9 cellular contexts compared by ENCODE assay signal in the genomic region with DNA sequence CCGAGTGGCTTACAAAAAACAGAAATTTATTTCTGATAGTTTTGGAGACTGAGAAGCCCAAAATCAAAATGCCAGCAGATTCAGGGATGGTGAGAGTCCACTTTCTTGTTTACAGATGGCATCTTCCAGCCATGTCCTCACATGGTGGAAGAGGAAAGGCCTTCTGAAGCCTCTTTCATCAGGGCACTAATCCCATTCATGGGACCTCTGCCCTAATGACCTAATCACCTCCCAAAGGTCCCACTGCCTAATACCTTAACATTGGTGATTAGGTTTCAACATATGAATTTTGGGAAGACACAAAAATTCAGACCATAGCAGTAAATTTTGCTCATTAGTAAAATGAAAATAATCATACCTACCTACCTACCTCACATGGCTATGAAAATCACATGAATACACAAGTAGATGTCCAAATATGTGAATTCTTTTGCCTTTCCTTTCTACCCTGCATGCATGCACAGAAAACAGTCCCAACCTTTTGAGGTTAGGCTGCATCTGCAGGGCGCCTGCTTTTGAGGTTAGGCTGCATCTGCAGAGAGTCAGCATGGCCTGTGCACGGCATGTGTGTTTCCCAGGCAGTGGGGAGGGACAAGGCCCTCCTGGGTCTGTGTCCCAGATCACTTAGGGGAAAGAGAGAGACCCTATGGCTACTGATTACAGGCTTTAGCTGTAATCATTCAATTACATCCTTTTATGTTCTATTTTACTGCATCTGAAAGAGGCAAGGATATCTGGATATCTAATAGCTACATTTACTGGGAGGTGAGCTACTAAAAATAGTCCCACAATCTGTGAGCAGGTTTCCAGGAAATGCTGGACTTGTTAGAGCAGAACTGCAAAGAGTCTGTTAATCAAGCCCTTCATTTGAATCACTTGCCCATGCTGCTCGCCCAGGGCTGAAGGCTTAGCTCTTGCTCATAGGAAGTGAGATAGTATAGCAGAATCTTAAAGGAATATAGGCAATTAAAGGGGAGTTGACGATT.
DNase-seq lines count a peak whose midpoint lies in the region; ATAC-seq, FAIRE-seq and TF ChIP-seq lines count a peak whose summit lies in the region.
"Had no signal": no experiment of that assay in that cellular context is flagged by ENCODE, and none has a peak within 500 bp of the region (broad histone marks: within the 10 kb centered on the region; RNA-seq: fewer than 3 reads in every experiment).

No MANE protein-coding gene starts in this region.

- no peak overlapping the region for H3K4me3 ChIP-seq in MG63
- H3K4me3 ChIP-seq in left lung: no peak overlapping the region

- H3K36me3 ChIP-seq in MG63 (no peaks in the 10 kb centered on the region), left lung (no peaks in the 10 kb centered on the region)

- intact Hi-C loops in left lung (cut with DNase I): no loop called here

- H3K9me3 ChIP-seq in MG63: no peaks in the 10 kb centered on the region
- H3K9me3 ChIP-seq in left lung: no peaks in the 10 kb centered on the region

- TF ChIP-seq CTCF in left lung (IDR thresholded peaks at IDR 0.05): no peak

- H3K4me1 ChIP-seq in left lung: no peaks in the 10 kb centered on the region

- DNase-seq in EH (ENCODE audit: low read depth) (peak; percentile 75), MG63 (peak; percentile 21), amniotic epithelial cell (ENCODE audit: low read depth) (peak; percentile 52), kidney tubule cell (ENCODE audit: low spot score) (peak; percentile 87), NCI-H1105 (lab: John Stamatoyannopoulos, UW) (no peak), left lung (no peak), iPS-NIHi7 (ENCODE audit: extremely low spot score) (no peak), GM19239 (ENCODE audit: insufficient read length, low spot score) (no peak)
- DNase-seq: activated CD4-positive, alpha-beta memory T cell treated with anti-CD3 and anti-CD28 coated beads for 36 hours had no signal

- H3K27me3 ChIP-seq in MG63: no peaks in the 10 kb centered on the region
- no peaks in the 10 kb centered on the region for H3K27me3 ChIP-seq in left lung

- ATAC-seq in left lung: no peak

- no peak for FAIRE-seq in GM19239 (lab: Jason Lieb, UNC)

- H3K27ac ChIP-seq in left lung: no peak overlapping the region

Comparison
In these comparisons a context has a peak if more than half of its experiments do, and no peak if none do; other contexts are left out.
1. DNase-seq: peak in EH (single experiment), MG63 (single experiment), amniotic epithelial cell (single experiment) and kidney tubule cell (single experiment); none in NCI-H1105 (single experiment), left lung (0 of 2), iPS-NIHi7 (single experiment) and GM19239 (single experiment).